31 cellular contexts compared by ENCODE assay signal in the genomic region with DNA sequence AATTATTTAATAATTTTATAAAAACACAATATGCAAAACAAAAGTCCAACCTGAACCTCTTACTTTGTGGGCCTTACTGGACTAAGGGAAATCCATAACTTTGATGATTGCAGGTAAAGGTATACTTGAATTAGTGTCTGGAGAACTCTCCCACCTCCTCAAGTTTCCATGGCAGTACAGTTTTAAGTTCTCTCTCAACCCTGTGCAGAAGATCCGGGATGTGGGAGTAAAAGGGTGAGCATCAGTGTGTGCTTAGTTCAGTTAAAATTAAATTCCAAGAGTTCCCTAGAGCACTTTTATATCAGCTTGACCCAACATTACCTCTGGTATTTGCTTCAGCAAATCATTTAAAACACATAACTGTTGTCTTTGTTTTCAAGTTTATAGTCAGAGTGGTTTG. TPM values are rescaled to one million over a fixed set of nuclear protein-coding genes. Genes with fewer than 3 reads are reported as not detected.
"Had no signal": no experiment of that assay in that cellular context is flagged by ENCODE, and none has a peak within 500 bp of the region (broad histone marks: within the 10 kb centered on the region; RNA-seq: fewer than 3 reads in every experiment).

No MANE protein-coding gene starts in this region.

- DNase-seq: Karpas-422, Kasumi-1, MG63, MM.1S, MV-4-11, NCI-H1048, NCI-H1092, NCI-H1092 treated with DMSO at 0.1 percent for 48 hours, NCI-H1105, NCI-H1105 treated with DMSO at 0.1 percent for 48 hours, NCI-H1436, NCI-H1436 treated with DMSO at 0.1 percent for 48 hours, NCI-H146, NCI-H1694, NCI-H1694 treated with DMSO at 0.1 percent for 48 hours, NCI-H187, NCI-H187 treated with DMSO at 0.1 percent for 48 hours, NCI-H1930, NCI-H2029, NCI-H2029 treated with DMSO at 0.1 percent for 48 hours, NCI-H2081 treated with DMSO at 0.1 percent for 48 hours, NCI-H2107, NCI-H2171, NCI-H2171 treated with DMSO at 0.1 percent for 48 hours, NCI-H2227 treated with DMSO at 0.1 percent for 48 hours, NCI-H226, NCI-H345, NCI-H446, NCI-H446 treated with DMSO at 0.1 percent for 48 hours, NCI-H510A had no signal

RNA-seq across cellular contexts. Expression of gene RIMS1, which starts 47.5 kb away (rescaled TPM):
- total RNA-seq: MCF 10A had no signal
